ENCODE assay signal across 1 cellular context in the genomic region with DNA sequence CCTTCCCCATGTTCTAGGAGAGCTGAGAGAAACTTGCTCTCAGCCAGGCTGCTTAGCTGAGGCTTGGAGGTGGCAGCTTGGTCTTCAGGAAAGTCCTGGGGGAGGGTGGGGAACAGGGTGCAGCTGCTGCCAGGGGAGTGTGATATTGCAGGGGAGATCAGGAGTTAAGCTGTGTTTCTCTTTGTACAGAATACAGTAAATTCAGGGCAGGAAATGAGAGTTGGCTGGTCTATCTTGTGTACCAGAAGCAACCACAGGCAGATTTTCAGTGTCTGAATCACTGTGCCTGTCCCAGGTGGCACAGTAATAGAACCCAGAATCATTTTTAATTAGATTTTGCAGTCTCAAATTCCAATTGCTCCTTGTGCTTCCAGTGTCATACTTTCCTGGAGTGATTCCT.
TF ChIP-seq lines count a peak whose summit lies in the region.

No MANE protein-coding gene starts in this region.

TF ChIP-seq in HepG2, 621 proteins besides CTCF, POLR2A, EP300 and RAD21 (continued from another document):
- TF ChIP-seq, protein P1, sequence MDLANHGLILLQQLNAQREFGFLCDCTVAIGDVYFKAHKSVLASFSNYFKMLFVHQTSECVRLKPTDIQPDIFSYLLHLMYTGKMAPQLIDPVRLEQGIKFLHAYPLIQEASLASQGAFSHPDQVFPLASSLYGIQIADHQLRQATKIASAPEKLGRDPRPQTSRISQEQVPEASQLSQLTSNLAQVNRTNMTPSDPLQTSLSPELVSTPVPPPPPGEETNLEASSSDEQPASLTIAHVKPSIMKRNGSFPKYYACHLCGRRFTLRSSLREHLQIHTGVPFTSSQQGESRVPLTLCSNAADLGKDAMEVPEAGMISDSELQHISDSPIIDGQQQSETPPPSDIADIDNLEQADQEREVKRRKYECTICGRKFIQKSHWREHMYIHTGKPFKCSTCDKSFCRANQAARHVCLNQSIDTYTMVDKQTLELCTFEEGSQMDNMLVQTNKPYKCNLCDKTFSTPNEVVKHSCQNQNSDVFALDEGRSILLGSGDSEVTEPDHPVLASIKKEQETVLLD (CRISPR knock-in tag; IDR thresholded peaks at IDR 0.05; ENCODE audit: low read depth) = no peak
- no peak for TF ChIP-seq ZNF12 (CRISPR knock-in tag; IDR thresholded peaks at IDR 0.05)
- no peak for TF ChIP-seq ZNF614 (CRISPR knock-in tag; IDR thresholded peaks at IDR 0.05; ENCODE audit: borderline replicate concordance)
- TF ChIP-seq ZNF549 (CRISPR knock-in tag; IDR thresholded peaks at IDR 0.05) = no peak
- no peak for TF ChIP-seq ZNF660 (CRISPR knock-in tag; IDR thresholded peaks at IDR 0.05; ENCODE audit: borderline replicate concordance, low read depth)
- TF ChIP-seq U2AF1 (optimal IDR thresholded peaks at IDR 0.05; ENCODE audit: low read depth, low read length) = no peak
- TF ChIP-seq ZMYM2 (CRISPR knock-in tag; IDR thresholded peaks at IDR 0.05) = no peak
- TF ChIP-seq PLRG1 (conservative IDR thresholded peaks at IDR 0.05) = no peak
- TF ChIP-seq, protein P2, sequence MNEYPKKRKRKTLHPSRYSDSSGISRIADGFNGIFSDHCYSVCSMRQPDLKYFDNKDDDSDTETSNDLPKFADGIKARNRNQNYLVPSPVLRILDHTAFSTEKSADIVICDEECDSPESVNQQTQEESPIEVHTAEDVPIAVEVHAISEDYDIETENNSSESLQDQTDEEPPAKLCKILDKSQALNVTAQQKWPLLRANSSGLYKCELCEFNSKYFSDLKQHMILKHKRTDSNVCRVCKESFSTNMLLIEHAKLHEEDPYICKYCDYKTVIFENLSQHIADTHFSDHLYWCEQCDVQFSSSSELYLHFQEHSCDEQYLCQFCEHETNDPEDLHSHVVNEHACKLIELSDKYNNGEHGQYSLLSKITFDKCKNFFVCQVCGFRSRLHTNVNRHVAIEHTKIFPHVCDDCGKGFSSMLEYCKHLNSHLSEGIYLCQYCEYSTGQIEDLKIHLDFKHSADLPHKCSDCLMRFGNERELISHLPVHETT (CRISPR knock-in tag; conservative IDR thresholded peaks at IDR 0.05) = no peak
- TF ChIP-seq, protein P3, sequence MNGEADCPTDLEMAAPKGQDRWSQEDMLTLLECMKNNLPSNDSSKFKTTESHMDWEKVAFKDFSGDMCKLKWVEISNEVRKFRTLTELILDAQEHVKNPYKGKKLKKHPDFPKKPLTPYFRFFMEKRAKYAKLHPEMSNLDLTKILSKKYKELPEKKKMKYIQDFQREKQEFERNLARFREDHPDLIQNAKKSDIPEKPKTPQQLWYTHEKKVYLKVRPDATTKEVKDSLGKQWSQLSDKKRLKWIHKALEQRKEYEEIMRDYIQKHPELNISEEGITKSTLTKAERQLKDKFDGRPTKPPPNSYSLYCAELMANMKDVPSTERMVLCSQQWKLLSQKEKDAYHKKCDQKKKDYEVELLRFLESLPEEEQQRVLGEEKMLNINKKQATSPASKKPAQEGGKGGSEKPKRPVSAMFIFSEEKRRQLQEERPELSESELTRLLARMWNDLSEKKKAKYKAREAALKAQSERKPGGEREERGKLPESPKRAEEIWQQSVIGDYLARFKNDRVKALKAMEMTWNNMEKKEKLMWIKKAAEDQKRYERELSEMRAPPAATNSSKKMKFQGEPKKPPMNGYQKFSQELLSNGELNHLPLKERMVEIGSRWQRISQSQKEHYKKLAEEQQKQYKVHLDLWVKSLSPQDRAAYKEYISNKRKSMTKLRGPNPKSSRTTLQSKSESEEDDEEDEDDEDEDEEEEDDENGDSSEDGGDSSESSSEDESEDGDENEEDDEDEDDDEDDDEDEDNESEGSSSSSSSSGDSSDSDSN (CRISPR knock-in tag; IDR thresholded peaks at IDR 0.05) = no peak
- no peak for TF ChIP-seq ZFP36L1 (CRISPR knock-in tag; IDR thresholded peaks at IDR 0.05)
- no peak for TF ChIP-seq PCBP1 (IDR thresholded peaks at IDR 0.05; ENCODE audit: borderline replicate concordance, low read depth, low read length)
- TF ChIP-seq ZNF761 (CRISPR knock-in tag; conservative IDR thresholded peaks at IDR 0.05) = no peak
TF ChIP-seq in HepG2: peak in this region for 0.
